8 cellular contexts compared by ENCODE assay signal in genomic region chr1:923131-923990, GRCh38. TPM values are rescaled to one million over a fixed set of nuclear protein-coding genes. Genes with fewer than 3 reads are reported as not detected.
DNase-seq lines count a peak whose midpoint lies in the region; ATAC-seq, FAIRE-seq and TF ChIP-seq lines count a peak whose summit lies in the region.

Gene SAMD11, plus strand, starts transcription at chr1:923923. Its CDS starts 509 bp downstream, at chr1:924432.

- H3K27ac Mint-ChIP-seq in activated naive CD8-positive, alpha-beta T cell treated with anti-CD3 and anti-CD28 coated beads, Interleukin-2, amount 10 ng/mL, durations not matched to agents 7 days and 5 days: peak within 1 kb of the TSS; percentile 45
- H3K27ac Mint-ChIP-seq in type B pancreatic cell: peak within 1 kb of the TSS; percentile 56

- no peaks in the 10 kb centered on the region for H3K9me3 Mint-ChIP-seq in activated naive CD8-positive, alpha-beta T cell treated with anti-CD3 and anti-CD28 coated beads, Interleukin-2, amount 10 ng/mL, durations not matched to agents 7 days and 5 days
- no peaks in the 10 kb centered on the region for H3K9me3 Mint-ChIP-seq in type B pancreatic cell

- peak within 1 kb of the TSS; percentile 76 for H3K4me3 Mint-ChIP-seq in activated naive CD8-positive, alpha-beta T cell treated with anti-CD3 and anti-CD28 coated beads, Interleukin-2, amount 10 ng/mL, durations not matched to agents 7 days and 5 days
- H3K4me3 Mint-ChIP-seq in type B pancreatic cell: peak within 1 kb of the TSS; percentile 88

- ATAC-seq in activated naive CD8-positive, alpha-beta T cell treated with anti-CD3 and anti-CD28 coated beads, Interleukin-2, amount 10 ng/mL, durations not matched to agents 7 days and 5 days (ENCODE audit: low read depth): no peak
- ATAC-seq in pancreas: peak; percentile 64 to 79 (median 76)
- ATAC-seq in HG02884 (IDR thresholded peaks at IDR 0.05; ENCODE audit: unreplicated experiment): no peak

- H3K27me3 Mint-ChIP-seq in activated naive CD8-positive, alpha-beta T cell treated with anti-CD3 and anti-CD28 coated beads, Interleukin-2, amount 10 ng/mL, durations not matched to agents 7 days and 5 days: peaks cover 56% of the 10 kb centered on the region
- H3K27me3 Mint-ChIP-seq in type B pancreatic cell: peaks cover 47% of the 10 kb centered on the region

- DNase-seq in Ammon's horn (ENCODE audit: low spot score): peak; percentile 67
- peak; percentile 50 for DNase-seq in RWPE1 (ENCODE audit: low spot score)
- peak; percentile 75 for DNase-seq in activated naive CD8-positive, alpha-beta T cell treated with anti-CD3 and anti-CD28 coated beads, Interleukin-2, amount 10 ng/mL, durations not matched to agents 7 days and 5 days
- DNase-seq in cardiac muscle cell (ENCODE audit: low read depth in 1 of 2, low spot score in 1 of 2): peak; percentile 91 to 95
- peak; percentile 77 to 93 (median 83) for DNase-seq in pancreas
- peak; percentile 89 for DNase-seq in type B pancreatic cell (ENCODE audit: extremely low spot score, unreplicated experiment)

- H3K4me3 ChIP-seq in HUES48 (ENCODE audit: low read depth, low read length) (peak within 1 kb of the TSS; percentile 51), cardiac muscle cell (peak within 1 kb of the TSS; percentile 89), pancreas (peak within 1 kb of the TSS in 3 of 4 donors; percentile 30 to 45 (median 43))

- H3K9ac ChIP-seq in HUES48 (ENCODE audit: low read depth, low read length): no peak within 1 kb of the TSS

- FAIRE-seq in pancreas (lab: Jason Lieb, UNC): no peak

- H3K36me3 ChIP-seq in HUES48 (ENCODE audit: control insufficient read depth, insufficient read depth, low read length) (no peaks in the 10 kb centered on the region), cardiac muscle cell (no peaks in the 10 kb centered on the region), pancreas (no peaks in the 10 kb centered on the region)

- POLR2A ChIA-PET in RWPE1 (lab: Yijun Ruan, JAX; ENCODE audit: low non-redundant PET): no interaction called here
- POLR2A ChIA-PET in activated naive CD8-positive, alpha-beta T cell treated with anti-CD3 and anti-CD28 coated beads, Interleukin-2, amount 10 ng/mL, durations not matched to agents 7 days and 5 days (lab: Charles Lee): no interaction called here

- H3K27ac ChIP-seq in HUES48 (ENCODE audit: low read depth, low read length): no peak within 1 kb of the TSS
- no peak within 1 kb of the TSS for H3K27ac ChIP-seq in RWPE1
- peak within 1 kb of the TSS; percentile 51 for H3K27ac ChIP-seq in cardiac muscle cell
- no peak within 1 kb of the TSS for H3K27ac ChIP-seq in pancreas

- H3K27me3 ChIP-seq in HUES48 (ENCODE audit: control insufficient read depth, insufficient read depth, low read length) (peaks cover 99% of the 10 kb centered on the region), cardiac muscle cell (peaks cover 13% of the 10 kb centered on the region), pancreas (peaks cover 0 to 14% (median 0%) of the 10 kb centered on the region in 4 donors)

- H3K36me3 Mint-ChIP-seq in activated naive CD8-positive, alpha-beta T cell treated with anti-CD3 and anti-CD28 coated beads, Interleukin-2, amount 10 ng/mL, durations not matched to agents 7 days and 5 days: no peaks in the 10 kb centered on the region
- H3K36me3 Mint-ChIP-seq in type B pancreatic cell: peaks cover 7% of the 10 kb centered on the region

- intact Hi-C loops in pancreas (cut with DNase I): no loop called here

- peaks cover 8% of the 10 kb centered on the region for H3K4me1 Mint-ChIP-seq in activated naive CD8-positive, alpha-beta T cell treated with anti-CD3 and anti-CD28 coated beads, Interleukin-2, amount 10 ng/mL, durations not matched to agents 7 days and 5 days
- peaks cover 18% of the 10 kb centered on the region for H3K4me1 Mint-ChIP-seq in type B pancreatic cell (ENCODE audit: unreplicated experiment)

- CTCF ChIA-PET in RWPE1 (lab: Yijun Ruan, JAX): interaction anchor here (0.6 to 1.8 kb wide), 3 partner anchors 15 to 18 kb away, joined by 3 to 7 read pairs (median 4); no protein-coding TSS in a partner anchor

- H3K4me1 ChIP-seq in HUES48 (ENCODE audit: control insufficient read depth, insufficient read depth, low read length): peaks cover 14% of the 10 kb centered on the region
- peaks cover 23% of the 10 kb centered on the region for H3K4me1 ChIP-seq in cardiac muscle cell (ENCODE audit: low read depth)
- H3K4me1 ChIP-seq in pancreas: peaks cover 0 to 13% (median 10%) of the 10 kb centered on the region in 3 donors

- TF ChIP-seq CTCF in RWPE1 (conservative IDR thresholded peaks at IDR 0.05; ENCODE audit: low read depth) (no peak), cardiac muscle cell (IDR thresholded peaks at IDR 0.05; ENCODE audit: low read depth, low read length) (no peak), pancreas (IDR thresholded peaks at IDR 0.05) (no peak), type B pancreatic cell (conservative IDR thresholded peaks at IDR 0.05) (no peak)

- H3K9me3 ChIP-seq in HUES48 (ENCODE audit: control insufficient read depth, insufficient read depth, low read length): no peaks in the 10 kb centered on the region
- H3K9me3 ChIP-seq in cardiac muscle cell (ENCODE audit: low read depth): no peaks in the 10 kb centered on the region
- H3K9me3 ChIP-seq in pancreas: no peaks in the 10 kb centered on the region

- WGBS in pancreas, 2 donors: 5 to 9% methylated on average over 52 to 72 of the region's 72 CpGs

RNA-seq across cellular contexts. Expression of gene SAMD11, which starts in this region (rescaled TPM):
- total RNA-seq in activated naive CD8-positive, alpha-beta T cell treated with anti-CD3 and anti-CD28 coated beads, Interleukin-2, amount 10 ng/mL, durations not matched to agents 7 days and 5 days: under 1 TPM in 1 of 2 experiments, not detected in 1; 0.22 TPM
- 90.7 and 146 TPM in 2 replicates for total RNA-seq in cardiac muscle cell
- 32.2 and 63.3 TPM in 2 replicates for polyA plus RNA-seq in cardiac muscle cell
- 1 to 10 TPM in 5 of 6 donors, under 1 TPM in 1; 0.19 to 8.2 (median 2.0) TPM for total RNA-seq in pancreas
- polyA plus RNA-seq in pancreas: 10 to 100 TPM in 1 of 2 donors, 1 to 10 TPM in 1; 7.6 to 23.7 TPM
- 13.1 and 50.5 TPM in 2 replicates for total RNA-seq in type B pancreatic cell (ENCODE audit: low replicate concordance)

Comparison
In these comparisons a context has a peak if more than half of its experiments do, and no peak if none do; other contexts are left out.
1. Peak in DNase-seq in activated naive CD8-positive, alpha-beta T cell treated with anti-CD3 and anti-CD28 coated beads, Interleukin-2, amount 10 ng/mL, durations not matched to agents 7 days and 5 days; RNA of the gene not detected or under 1 TPM.
2. ATAC-seq: peak in pancreas (4 of 4); none in activated naive CD8-positive, alpha-beta T cell treated with anti-CD3 and anti-CD28 coated beads, Interleukin-2, amount 10 ng/mL, durations not matched to agents 7 days and 5 days (single experiment) and HG02884 (single experiment).
3. Peak in every context shown above with its lines, with median percentiles within 50 percentile points of each other: DNase-seq and H3K4me3 ChIP-seq.